Comparison of ENCODE assay signal across 1 cellular context in genomic region chr9:89549031-89549644, GRCh38.
TF ChIP-seq lines count a peak whose summit lies in the region.

No MANE protein-coding gene starts in this region.

TF ChIP-seq in HepG2, 621 proteins besides CTCF, POLR2A, EP300 and RAD21 (continued from another document):
- TF ChIP-seq ZMYM2 (CRISPR knock-in tag; IDR thresholded peaks at IDR 0.05), result no peak
- TF ChIP-seq FOXC1 (CRISPR knock-in tag; IDR thresholded peaks at IDR 0.05; ENCODE audit: borderline replicate concordance), result no peak
- no peak for TF ChIP-seq HOXA5 (CRISPR knock-in tag; IDR thresholded peaks at IDR 0.05)
- TF ChIP-seq ELF3 (CRISPR knock-in tag; IDR thresholded peaks at IDR 0.05), result peak; percentile 40; the same call in 1 of the 2 replicates
- peak; percentile 44; the same call in 1 of the 2 replicates for TF ChIP-seq SP5 (CRISPR knock-in tag; IDR thresholded peaks at IDR 0.05; ENCODE audit: borderline replicate concordance, low read depth)
- no peak for TF ChIP-seq ZNF720 (CRISPR knock-in tag; IDR thresholded peaks at IDR 0.05)
- no peak for TF ChIP-seq DPF2 (CRISPR knock-in tag; IDR thresholded peaks at IDR 0.05; ENCODE audit: borderline replicate concordance, low read depth)
- no peak for TF ChIP-seq KDM4B (CRISPR knock-in tag; IDR thresholded peaks at IDR 0.05)
- TF ChIP-seq GATAD2A (CRISPR knock-in tag; IDR thresholded peaks at IDR 0.05), result no peak
- TF ChIP-seq STAG1 (CRISPR knock-in tag; IDR thresholded peaks at IDR 0.05), result peak; percentile 72
- TF ChIP-seq ZNF331 (CRISPR knock-in tag; IDR thresholded peaks at IDR 0.05), result peak; percentile 27; the same call in 1 of the 2 replicates
- 0 out of 2 replicates have a peak, but pooled peaks have one; percentile 17 for TF ChIP-seq FOSL2 (CRISPR knock-in tag; IDR thresholded peaks at IDR 0.05)
- no peak for TF ChIP-seq IRF9 (CRISPR knock-in tag; IDR thresholded peaks at IDR 0.05; ENCODE audit: borderline replicate concordance)
- no peak for TF ChIP-seq PHF21A (CRISPR knock-in tag; IDR thresholded peaks at IDR 0.05)
- no peak for TF ChIP-seq KDM6A (CRISPR knock-in tag; IDR thresholded peaks at IDR 0.05; ENCODE audit: low read depth)
- peak; percentile 58; the same call in 1 of the 2 replicates for TF ChIP-seq ZNF263 (CRISPR knock-in tag; IDR thresholded peaks at IDR 0.05)
- no peak for TF ChIP-seq ZHX1 (CRISPR knock-in tag; IDR thresholded peaks at IDR 0.05; ENCODE audit: low read depth)
- no peak for TF ChIP-seq SIX4 (CRISPR knock-in tag; IDR thresholded peaks at IDR 0.05)
- TF ChIP-seq SNRNP70 (IDR thresholded peaks at IDR 0.05; ENCODE audit: low read depth, low read length), result no peak
- no peak for TF ChIP-seq ZNF746 (CRISPR knock-in tag; IDR thresholded peaks at IDR 0.05)
- no peak for TF ChIP-seq ZNF75D (CRISPR knock-in tag; IDR thresholded peaks at IDR 0.05; ENCODE audit: borderline replicate concordance)
- no peak for TF ChIP-seq RBM39 (IDR thresholded peaks at IDR 0.05; ENCODE audit: low read depth, low read length, poor library complexity, severe bottlenecking)
- no peak for TF ChIP-seq NBN (conservative IDR thresholded peaks at IDR 0.05)
- 0 out of 2 replicates have a peak, but pooled peaks have one; percentile 25 for TF ChIP-seq ARID5B (CRISPR knock-in tag; IDR thresholded peaks at IDR 0.05)
- TF ChIP-seq TFE3 (CRISPR knock-in tag; IDR thresholded peaks at IDR 0.05), result no peak
- no peak for TF ChIP-seq JUN (CRISPR knock-in tag; IDR thresholded peaks at IDR 0.05)
- TF ChIP-seq XRCC5 (optimal IDR thresholded peaks at IDR 0.05; ENCODE audit: low read length), result peak; percentile 56
- no peak for TF ChIP-seq NFKBIZ (CRISPR knock-in tag; IDR thresholded peaks at IDR 0.05)
- peak; percentile 25; the same call in 1 of the 2 replicates for TF ChIP-seq THAP11 (CRISPR knock-in tag; IDR thresholded peaks at IDR 0.05)
- peak; percentile 91 for TF ChIP-seq TFAP4 (IDR thresholded peaks at IDR 0.05; ENCODE audit: borderline replicate concordance, low read depth)
- 0 out of 2 replicates have a peak, but pooled peaks have one; percentile 18 for TF ChIP-seq MIXL1 (CRISPR knock-in tag; IDR thresholded peaks at IDR 0.05)
- no peak for TF ChIP-seq ZBTB21 (CRISPR knock-in tag; IDR thresholded peaks at IDR 0.05)
- no peak for TF ChIP-seq HMG20A (CRISPR knock-in tag; IDR thresholded peaks at IDR 0.05; ENCODE audit: borderline replicate concordance)
- TF ChIP-seq HMGXB4 (CRISPR knock-in tag; IDR thresholded peaks at IDR 0.05; ENCODE audit: borderline replicate concordance in 1 of 2, low read depth in 1 of 2), result peak in 1 of 2 experiments; percentile 65; a peak in 1 of 4 replicates
- TF ChIP-seq ZNF12 (CRISPR knock-in tag; IDR thresholded peaks at IDR 0.05), result 0 out of 2 replicates have a peak, but pooled peaks have one; percentile 26
- 0 out of 2 replicates have a peak, but pooled peaks have one; percentile 14 for TF ChIP-seq SALL1 (CRISPR knock-in tag; IDR thresholded peaks at IDR 0.05)
- no peak for TF ChIP-seq TARDBP (CRISPR knock-in tag; IDR thresholded peaks at IDR 0.05)
- TF ChIP-seq SMC3 (IDR thresholded peaks at IDR 0.05; ENCODE audit: low read length), result peak; percentile 49
- no peak for TF ChIP-seq JDP2 (CRISPR knock-in tag; IDR thresholded peaks at IDR 0.05; ENCODE audit: borderline replicate concordance)
- no peak for TF ChIP-seq ZNF83 (CRISPR knock-in tag; IDR thresholded peaks at IDR 0.05; ENCODE audit: borderline replicate concordance)
- 0 out of 2 replicates have a peak, but pooled peaks have one; percentile 11 for TF ChIP-seq SOX5 (CRISPR knock-in tag; IDR thresholded peaks at IDR 0.05; ENCODE audit: borderline replicate concordance)
- TF ChIP-seq MZF1 (CRISPR knock-in tag; IDR thresholded peaks at IDR 0.05; ENCODE audit: borderline replicate concordance), result no peak
